In the genomic region with DNA sequence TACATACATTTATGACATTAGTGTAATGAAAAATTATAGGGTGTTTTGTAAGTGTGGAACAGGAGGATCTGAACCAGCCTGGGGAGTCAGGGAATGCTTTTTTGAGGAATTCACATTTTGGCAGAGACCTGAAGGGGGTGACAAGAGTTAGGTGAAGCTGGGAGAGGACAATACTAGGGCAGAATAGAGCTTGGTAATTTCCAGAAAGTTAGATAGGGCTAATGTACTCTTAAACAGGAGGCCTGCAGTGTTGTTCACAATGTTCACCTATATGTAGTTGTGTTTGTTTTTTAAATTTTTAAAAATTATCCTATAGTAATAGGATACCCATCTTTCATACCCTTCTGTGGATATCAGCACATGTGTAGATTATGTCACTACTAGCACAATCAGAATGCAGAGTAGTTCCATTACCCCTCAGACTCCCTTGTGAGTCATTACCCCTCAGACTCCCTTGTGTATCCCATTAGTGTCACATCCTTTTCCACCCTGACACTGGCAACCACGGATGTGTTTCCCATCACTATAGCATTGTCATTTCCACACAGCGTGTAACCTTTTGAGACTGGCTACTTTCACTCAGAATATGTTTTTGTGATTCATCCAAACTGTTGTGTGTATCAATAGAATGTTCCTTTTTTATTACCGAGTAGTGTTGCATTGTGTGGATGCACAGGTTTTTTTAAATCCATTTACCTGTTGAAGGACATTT, we compare ENCODE assay signal across 8 cellular contexts. TPM values are rescaled to one million over a fixed set of nuclear protein-coding genes. Genes with fewer than 3 reads are reported as not detected.
DNase-seq lines count a peak whose midpoint lies in the region; ATAC-seq and TF ChIP-seq lines count a peak whose summit lies in the region.

No MANE protein-coding gene starts in this region.

- ATAC-seq in HG02885 (IDR thresholded peaks at IDR 0.05; ENCODE audit: poor library complexity, unreplicated experiment): peak; percentile 37
- ATAC-seq in body of pancreas: no peak
- no peak for ATAC-seq in GM18873 (IDR thresholded peaks at IDR 0.05; ENCODE audit: low FRiP score, unreplicated experiment)

- POLR2A ChIA-PET in PC-9 (lab: Charles Lee; ENCODE audit: unreplicated experiment): no interaction called here

- no peaks in the 10 kb centered on the region for H3K36me3 ChIP-seq in mesodermal cell (ENCODE audit: control insufficient read depth, insufficient read depth, low read length)
- no peaks in the 10 kb centered on the region for H3K36me3 ChIP-seq in PC-9 (ENCODE audit: low read depth)
- H3K36me3 ChIP-seq in body of pancreas (replicated peaks in 1 of 2; ENCODE audit: insufficient read depth in 1 of 2, low read depth in 2 of 2): no peaks in the 10 kb centered on the region

- H3K79me2 ChIP-seq in PC-9 (ENCODE audit: low read depth): no peaks in the 10 kb centered on the region

- H2AFZ ChIP-seq in PC-9: no peak overlapping the region

- peaks cover 13% of the 10 kb centered on the region for H3K36me3 Mint-ChIP-seq in activated naive CD8-positive, alpha-beta T cell

- DNase-seq in AG20443 (ENCODE audit: low spot score) (peak; percentile 83), PC-9 (no peak), body of pancreas (no peak), mucosa of gallbladder (ENCODE audit: low spot score) (no peak)

- peak overlapping the region; percentile 69 for H3K27ac ChIP-seq in mesodermal cell (ENCODE audit: low read depth, low read length, severe bottlenecking)
- H3K27ac ChIP-seq in PC-9: no peak overlapping the region
- H3K27ac ChIP-seq in body of pancreas: no peak overlapping the region

- CTCF ChIA-PET in PC-9 (lab: Charles Lee): no interaction called here

- H3K4me3 ChIP-seq in mesodermal cell (ENCODE audit: extremely low read depth, insufficient read depth, low read length, poor library complexity, severe bottlenecking): no peak overlapping the region
- H3K4me3 ChIP-seq in PC-9: no peak overlapping the region
- H3K4me3 ChIP-seq in body of pancreas: no peak overlapping the region

- H3K9me2 ChIP-seq in PC-9 (ENCODE audit: insufficient read depth): 0 out of 2 replicates have a peak, but pooled peaks cover 3% of the 10 kb centered on the region

- TF ChIP-seq CTCF in PC-9 (conservative IDR thresholded peaks at IDR 0.05) (no peak), body of pancreas (IDR thresholded peaks at IDR 0.05) (no peak)

- peaks cover 3% of the 10 kb centered on the region; the same call in 1 of the 2 replicates for H3F3A ChIP-seq in PC-9 (ENCODE audit: insufficient read depth, low read depth)

- 57% methylated on average over 3 of the region's 3 CpGs; no CpG with 5 or more reads in 1 of the 2 experiments for WGBS in mesodermal cell (ENCODE audit: insufficient coverage in 2 of 2), 2 experiments
- 69 to 72% methylated on average over 3 of the region's 3 CpGs for WGBS in body of pancreas, 2 donors

- no TSS peak for BruUV-seq in PC-9 (replicated peaks; lab: Mats Ljungman, UMichigan)

- no peaks in the 10 kb centered on the region for H3K27me3 ChIP-seq in PC-9 (ENCODE audit: insufficient read depth, low read depth)
- H3K27me3 ChIP-seq in body of pancreas: no peaks in the 10 kb centered on the region

- H3K4me1 ChIP-seq in mesodermal cell (ENCODE audit: control insufficient read depth, insufficient read depth, low read length, poor library complexity, severe bottlenecking) (peaks cover 20% of the 10 kb centered on the region), PC-9 (replicated peaks; ENCODE audit: insufficient read depth) (no peaks in the 10 kb centered on the region), body of pancreas (peaks cover 24% of the 10 kb centered on the region)

- H3K27ac Mint-ChIP-seq in activated naive CD8-positive, alpha-beta T cell: peak overlapping the region; percentile 84

- intact Hi-C loops in PC-9 (cut with micrococcal nuclease; ENCODE audit: unreplicated experiment) (no loop called here), body of pancreas (cut with DNase I) (no loop called here)

- no peak for TF ChIP-seq POLR2A in body of pancreas (IDR thresholded peaks at IDR 0.05)

- no peaks in the 10 kb centered on the region for H4K20me1 ChIP-seq in PC-9 (ENCODE audit: insufficient read depth)

- H3K9me3 ChIP-seq in mesodermal cell (ENCODE audit: control insufficient read depth, low read length): no peaks in the 10 kb centered on the region
- no peaks in the 10 kb centered on the region for H3K9me3 ChIP-seq in PC-9 (ENCODE audit: insufficient read depth, low read depth)
- H3K9me3 ChIP-seq in body of pancreas: no peaks in the 10 kb centered on the region

- peaks cover 42% of the 10 kb centered on the region for H3K4me1 Mint-ChIP-seq in activated naive CD8-positive, alpha-beta T cell (ENCODE audit: low read depth)

- H3K27me3 Mint-ChIP-seq in activated naive CD8-positive, alpha-beta T cell: no peaks in the 10 kb centered on the region

- no peaks in the 10 kb centered on the region for H3K9me3 Mint-ChIP-seq in activated naive CD8-positive, alpha-beta T cell (ENCODE audit: low read depth)

- H3K4me2 ChIP-seq in PC-9: no peak overlapping the region

- peak overlapping the region; percentile 45 for H3K4me3 Mint-ChIP-seq in activated naive CD8-positive, alpha-beta T cell

RNA-seq across cellular contexts. Expression of a gene that starts 43.1 kb away (rescaled TPM):
- polyA plus RNA-seq in mesodermal cell (2013, experiment 1 of 2): 41.3 TPM
- 45.1 TPM for polyA plus RNA-seq in mesodermal cell (2013, experiment 2 of 2)
- total RNA-seq in PC-9 (2021): 16.1 and 16.7 TPM in 2 replicates
- total RNA-seq in body of pancreas: 10 to 100 TPM; 45.2 to 46.2 TPM
- 44.9 TPM for total RNA-seq in mucosa of gallbladder
